ENCODE assay signal across 14 cellular contexts in genomic region chr7:101174322-101174854, GRCh38. TPM values are rescaled to one million over a fixed set of nuclear protein-coding genes. Genes with fewer than 3 reads are reported as not detected.
DNase-seq lines count a peak whose midpoint lies in the region; ATAC-seq, FAIRE-seq and TF ChIP-seq lines count a peak whose summit lies in the region.
"Had no signal": no experiment of that assay in that cellular context is flagged by ENCODE, and none has a peak within 500 bp of the region (broad histone marks: within the 10 kb centered on the region; RNA-seq: fewer than 3 reads in every experiment).

No MANE protein-coding gene starts in this region.

- no peak overlapping the region for H3K4ac ChIP-seq in H1 (replicated peaks; ENCODE audit: insufficient read length, low read depth, low read length)

- H3K23me2 ChIP-seq in H1 (ENCODE audit: low read depth, low read length), result peaks cover 21% of the 10 kb centered on the region

- CTCF ChIA-PET in activated naive CD4-positive, alpha-beta T cell treated with anti-CD3 and anti-CD28 coated beads for 36 hours (lab: Charles Lee), result interaction anchor here (0.6 to 5.7 kb wide), 10 partner anchors 18 to 458 kb away, joined by 3 to 33 read pairs (median 4); partner anchors contain the start of gene SERPINE1
- CTCF ChIA-PET in H1 (lab: Charles Lee; ENCODE audit: partially characterized antibody), result interaction anchor here (0.6 to 6.0 kb wide), 22 partner anchors 9 to 271 kb away, joined by 3 to 90 read pairs (median 4); partner anchors contain the start of genes CLDN15, FIS1 and VGF

- H3K4me1 Mint-ChIP-seq in activated naive CD4-positive, alpha-beta T cell treated with anti-CD3 and anti-CD28 coated beads for 36 hours (ENCODE audit: low read depth), result peaks cover 48% of the 10 kb centered on the region
- peaks cover 38 to 59% of the 10 kb centered on the region in 2 donors for H3K4me1 Mint-ChIP-seq in stimulated activated naive B cell treated with anti-CD40 and anti-IgM and Interleukin-4, amounts not matched to agents 10 μg/mL and 1 μg/mL and 100 μg/mL, for 72 hours

- H3K9me3 ChIP-seq in RWPE2 (ENCODE audit: severe bottlenecking) (no peaks in the 10 kb centered on the region), H1 (ENCODE audit: insufficient read depth in 2 of 2, low read depth in 1 of 2, low read length in 1 of 2) (no peaks in the 10 kb centered on the region)
- H3K9me3 ChIP-seq: heart left ventricle, pancreas, uterus had no signal

- H3K4me1 ChIP-seq in RWPE2 (ENCODE audit: insufficient read depth, poor library complexity, severe bottlenecking) (peaks cover 9% of the 10 kb centered on the region), H1 (replicated peaks in 1 of 4; ENCODE audit: control insufficient read depth in 3 of 4, insufficient read depth in 4 of 4, low read length in 3 of 4) (peaks cover 3 to 44% (median 29%) of the 10 kb centered on the region in 4 experiments)

- H3K36me3 Mint-ChIP-seq in activated naive CD4-positive, alpha-beta T cell treated with anti-CD3 and anti-CD28 coated beads for 36 hours (ENCODE audit: low read depth), result no peaks in the 10 kb centered on the region
- peaks cover 10 to 14% of the 10 kb centered on the region in 2 donors for H3K36me3 Mint-ChIP-seq in stimulated activated naive B cell treated with anti-CD40 and anti-IgM and Interleukin-4, amounts not matched to agents 10 μg/mL and 1 μg/mL and 100 μg/mL, for 72 hours

- peak; percentile 15 for DNase-seq in activated naive CD4-positive, alpha-beta T cell treated with anti-CD3 and anti-CD28 coated beads for 36 hours
- no peak for DNase-seq in activated naive CD4-positive, alpha-beta T cell treated with anti-CD3 and anti-CD28 coated beads, Interleukin-2, amount 50 U/mL, for 16 hours
- DNase-seq in RWPE2 (ENCODE audit: low spot score), result no peak
- DNase-seq in H1 (ENCODE audit: low read depth in 1 of 2, low spot score in 2 of 2), result peak in 1 of 2 experiments; percentile 77
- no peak for DNase-seq in stimulated activated naive B cell treated with anti-CD40 and anti-IgM and Interleukin-4, amounts not matched to agents 10 μg/mL and 1 μg/mL and 100 μg/mL, for 72 hours
- no peak for DNase-seq in HCEC 1CT
- no peak for DNase-seq in GM19240 (ENCODE audit: insufficient read length, low spot score)
- DNase-seq: DND-41, heart left ventricle, Kasumi-1, uterus had no signal

- H3K79me1 ChIP-seq in H1 (ENCODE audit: low read depth, low read length), result no peaks in the 10 kb centered on the region

- H4K20me1 ChIP-seq in H1 (replicated peaks in 1 of 2; ENCODE audit: control insufficient read depth in 1 of 2, insufficient read depth in 2 of 2, low read length in 2 of 2), result peaks cover 0 to 7% of the 10 kb centered on the region in 2 experiments

- H3K9ac ChIP-seq in H1 (replicated peaks in 1 of 4; ENCODE audit: extremely low read depth in 1 of 4, low read depth in 3 of 4, low read length in 3 of 4), result no peak overlapping the region

- peak overlapping the region; percentile 44 to 95 for H3K4me2 ChIP-seq in H1 (ENCODE audit: insufficient read depth in 1 of 2, low read depth in 2 of 2, low read length in 2 of 2)

- TF ChIP-seq POLR2A in H1 (IDR thresholded peaks at IDR 0.05; ENCODE audit: control extremely low read depth in 1 of 2, low read depth in 2 of 2, low read length in 2 of 2), result 0 out of 3 replicates have a peak, but pooled peaks of 1 of the 2 experiments have one; percentile 20

- peaks cover 80% of the 10 kb centered on the region for H3K27me3 Mint-ChIP-seq in activated naive CD4-positive, alpha-beta T cell treated with anti-CD3 and anti-CD28 coated beads for 36 hours (ENCODE audit: low read depth)
- peaks cover 85 to 98% of the 10 kb centered on the region in 2 donors for H3K27me3 Mint-ChIP-seq in stimulated activated naive B cell treated with anti-CD40 and anti-IgM and Interleukin-4, amounts not matched to agents 10 μg/mL and 1 μg/mL and 100 μg/mL, for 72 hours

- H2BK15ac ChIP-seq in H1 (ENCODE audit: low read length), result no peak overlapping the region; the same call in 1 of the 2 replicates

- 0 out of 2 replicates have a peak overlapping the region, but pooled peaks have one; percentile 36 for H2AFZ ChIP-seq in H1 (ENCODE audit: low read length)

- H4K91ac ChIP-seq in H1 (replicated peaks; ENCODE audit: insufficient read length, low read length), result no peak overlapping the region

- POLR2A ChIA-PET in H1 (lab: Charles Lee; ENCODE audit: partially characterized antibody), result interaction anchor here (0.6 to 2.3 kb wide), 19 partner anchors 8 to 285 kb away, joined by 3 to 8 read pairs (median 4); partner anchors contain the start of genes AP1S1, SERPINE1, UFSP1 and VGF

- no peak overlapping the region for H3K4me3 ChIP-seq in RWPE2 (ENCODE audit: severe bottlenecking)
- peak overlapping the region; percentile 31 to 68 (median 51); a peak in 7 of 8 replicates for H3K4me3 ChIP-seq in H1 (ENCODE audit: extremely low read depth in 1 of 4, insufficient read depth in 2 of 4, low read depth in 3 of 4, low read length in 4 of 4)
- H3K4me3 ChIP-seq: lung, uterus had no signal

- no peak overlapping the region for H2BK5ac ChIP-seq in H1 (ENCODE audit: low read depth, low read length)

- no peak overlapping the region for H4K5ac ChIP-seq in H1 (ENCODE audit: insufficient read length, low read depth, low read length)

- FAIRE-seq in H1 (lab: Jason Lieb, UNC), result no peak
- FAIRE-seq: pancreas had no signal

- H3K4me3 Mint-ChIP-seq in activated naive CD4-positive, alpha-beta T cell treated with anti-CD3 and anti-CD28 coated beads for 36 hours, result peak overlapping the region; percentile 8
- H3K4me3 Mint-ChIP-seq in stimulated activated naive B cell treated with anti-CD40 and anti-IgM and Interleukin-4, amounts not matched to agents 10 μg/mL and 1 μg/mL and 100 μg/mL, for 72 hours, result peak overlapping the region; percentile 67 to 73

- no peaks in the 10 kb centered on the region for H3K79me2 ChIP-seq in H1 (ENCODE audit: control insufficient read depth in 1 of 2, insufficient read depth in 2 of 2, low read length in 2 of 2)

- intact Hi-C loops in activated naive CD4-positive, alpha-beta T cell treated with anti-CD3 and anti-CD28 coated beads for 36 hours (cut with micrococcal nuclease), result loop anchor here (1.0 to 10.0 kb wide), 2 partner anchors 9 to 110 kb away; partner anchors contain the start of gene VGF

- 0 out of 3 replicates have a peak, but pooled peaks have one; percentile 1 for ATAC-seq in RWPE2 (ENCODE audit: low read depth)
- ATAC-seq in stimulated activated naive B cell treated with anti-CD40 and anti-IgM and Interleukin-4, amounts not matched to agents 10 μg/mL and 1 μg/mL and 100 μg/mL, for 72 hours (replicated peaks), result peak in 1 of 2 donors; percentile 10
- no peak for ATAC-seq in HG03457 (IDR thresholded peaks at IDR 0.05; ENCODE audit: unreplicated experiment)

- no peaks in the 10 kb centered on the region for H3K36me3 ChIP-seq in RWPE2 (ENCODE audit: low read depth)
- H3K36me3 ChIP-seq in H1 (ENCODE audit: control insufficient read depth in 2 of 4, insufficient read depth in 4 of 4, low read length in 3 of 4), result no peaks in the 10 kb centered on the region
- H3K36me3 ChIP-seq: heart left ventricle, pancreas, uterus had no signal

- H3K9me3 Mint-ChIP-seq in activated naive CD4-positive, alpha-beta T cell treated with anti-CD3 and anti-CD28 coated beads for 36 hours, result no peaks in the 10 kb centered on the region
- H3K9me3 Mint-ChIP-seq in stimulated activated naive B cell treated with anti-CD40 and anti-IgM and Interleukin-4, amounts not matched to agents 10 μg/mL and 1 μg/mL and 100 μg/mL, for 72 hours, result peaks cover 0 to 7% of the 10 kb centered on the region in 2 donors

- H3K18ac ChIP-seq in H1 (ENCODE audit: extremely low read depth, low read length), result peak overlapping the region; percentile 48; the same call in 1 of the 2 replicates

- no peak overlapping the region for H3K23ac ChIP-seq in H1 (ENCODE audit: insufficient read length)

- no peak overlapping the region for H2AK5ac ChIP-seq in H1 (ENCODE audit: low read depth, low read length)

- TF ChIP-seq CTCF in RWPE2 (IDR thresholded peaks at IDR 0.05; ENCODE audit: poor library complexity, severe bottlenecking), result no peak
- no peak for TF ChIP-seq CTCF in H1 (IDR thresholded peaks at IDR 0.05; ENCODE audit: control extremely low read depth in 1 of 3, insufficient read depth in 1 of 3, low read depth in 1 of 3, low read length in 3 of 3)

- peak overlapping the region; percentile 26; the same call in 1 of the 2 replicates for H4K8ac ChIP-seq in H1 (ENCODE audit: extremely low read depth, insufficient read depth, low read length)

- TF ChIP-seq RAD21 in H1 (IDR thresholded peaks at IDR 0.05 in 1 of 2, conservative IDR thresholded peaks at IDR 0.05 in 1 of 2; ENCODE audit: low read depth in 2 of 2, low read length in 2 of 2), result no peak

- H3K27me3 ChIP-seq in RWPE2 (ENCODE audit: insufficient read depth, poor library complexity, severe bottlenecking), result peaks cover 75% of the 10 kb centered on the region
- peaks cover 60 to 99% (median 88%) of the 10 kb centered on the region in 4 experiments for H3K27me3 ChIP-seq in H1 (replicated peaks in 1 of 4; ENCODE audit: control insufficient read depth in 3 of 4, extremely low read depth in 1 of 4, insufficient read depth in 3 of 4, low read length in 3 of 4)

- H2BK20ac ChIP-seq in H1 (ENCODE audit: low read length), result 0 out of 2 replicates have a peak overlapping the region, but pooled peaks have one; percentile 55

- H2BK12ac ChIP-seq in H1 (ENCODE audit: low read depth, low read length), result no peak overlapping the region

- WGBS in H1 (ENCODE audit: extremely low coverage in 1 of 2, insufficient coverage in 1 of 2, insufficient read length in 1 of 2, insufficient replicate concordance in 2 of 2, low coverage in 1 of 2, low lambda C conversion rate in 2 of 2, missing lambda C conversion rate in 1 of 2), 2 experiments, result 13% methylated on average over 28 of the region's 28 CpGs; no CpG with 5 or more reads in 1 of the 2 experiments

- H2BK120ac ChIP-seq in H1 (replicated peaks; ENCODE audit: low read depth, low read length), result no peak overlapping the region

- H3K56ac ChIP-seq in H1 (replicated peaks; ENCODE audit: insufficient read length, low read depth, low read length), result no peak overlapping the region

- H3K27ac Mint-ChIP-seq in activated naive CD4-positive, alpha-beta T cell treated with anti-CD3 and anti-CD28 coated beads for 36 hours, result no peak overlapping the region
- H3K27ac Mint-ChIP-seq in stimulated activated naive B cell treated with anti-CD40 and anti-IgM and Interleukin-4, amounts not matched to agents 10 μg/mL and 1 μg/mL and 100 μg/mL, for 72 hours, result peak overlapping the region; percentile 82

- H3K27ac ChIP-seq in RWPE2 (ENCODE audit: poor library complexity, severe bottlenecking) (no peak overlapping the region), H1 (ENCODE audit: low read depth, low read length) (no peak overlapping the region)
- H3K27ac ChIP-seq: heart left ventricle, pancreas, uterus had no signal

- no peak overlapping the region for H3K14ac ChIP-seq in H1 (ENCODE audit: insufficient read length)

- TF ChIP-seq EP300 in H1 (IDR thresholded peaks at IDR 0.05; ENCODE audit: borderline replicate concordance in 1 of 2, low read depth in 2 of 2, low read length in 2 of 2), result no peak

RNA-seq across cellular contexts. Expression of gene NAT16, which starts 5.7 kb away (rescaled TPM):
- not detected for total RNA-seq in activated naive CD4-positive, alpha-beta T cell treated with anti-CD3 and anti-CD28 coated beads for 36 hours
- 0.84 and 1.0 TPM in 2 replicates for total RNA-seq in H1 (2021; fragmentation: NEBNext Ultra II Directional; extraction: Animal tissue kit (Norgen Biotek cat#: 25700))
- 0.26 and 0.47 TPM in 2 replicates for polyA plus RNA-seq in H1 (2011; rRNA removed)
- 1.1 TPM for polyA plus RNA-seq in H1 (2011; cell fraction: cytosol; rRNA removed)
- polyA plus RNA-seq in H1 (2011; cell fraction: nucleus; rRNA removed), result 1.7 TPM
- polyA plus RNA-seq in H1 (2012, experiment 1 of 2), result 0.62 to 1.2 TPM (median 0.80 TPM) in 4 replicates
- polyA plus RNA-seq in H1 (2012, experiment 2 of 2), result 0.59 TPM
- polyA plus RNA-seq in H1 (2013, experiment 1 of 2), result 0.55 TPM
- 0.37 TPM for polyA plus RNA-seq in H1 (2013, experiment 2 of 2)
- 0.16 TPM in 1 of 2 replicates, not detected in the other for polyA minus RNA-seq in H1 (2011; rRNA and poly(A)+ RNA removed)
- polyA minus RNA-seq in H1 (2011; cell fraction: cytosol; rRNA and poly(A)+ RNA removed), result not detected
- polyA minus RNA-seq in H1 (2011; cell fraction: nucleus; rRNA and poly(A)+ RNA removed), result 1.00 TPM
- total RNA-seq: lung, uterus had no signal
- polyA plus RNA-seq: heart left ventricle had no signal

RNA-seq across cellular contexts. Expression of gene VGF, which starts 9.0 kb away (rescaled TPM):
- total RNA-seq in activated naive CD4-positive, alpha-beta T cell treated with anti-CD3 and anti-CD28 coated beads for 36 hours, result not detected
- total RNA-seq in H1 (2021; fragmentation: NEBNext Ultra II Directional; extraction: Animal tissue kit (Norgen Biotek cat#: 25700)), result 7.0 and 7.4 TPM in 2 replicates
- 1.6 and 3.0 TPM in 2 replicates for polyA plus RNA-seq in H1 (2011; rRNA removed)
- polyA plus RNA-seq in H1 (2011; cell fraction: cytosol; rRNA removed), result 2.2 TPM
- 4.2 TPM for polyA plus RNA-seq in H1 (2011; cell fraction: nucleus; rRNA removed)
- 8.2 to 13.3 TPM (median 11.5 TPM) in 4 replicates for polyA plus RNA-seq in H1 (2012, experiment 1 of 2)
- 6.6 TPM for polyA plus RNA-seq in H1 (2012, experiment 2 of 2)
- 29.9 TPM for polyA plus RNA-seq in H1 (2013, experiment 1 of 2)
- polyA plus RNA-seq in H1 (2013, experiment 2 of 2), result 28.2 TPM
- 0.19 and 0.20 TPM in 2 replicates for polyA minus RNA-seq in H1 (2011; rRNA and poly(A)+ RNA removed)
- polyA minus RNA-seq in H1 (2011; cell fraction: cytosol; rRNA and poly(A)+ RNA removed), result 3.1 TPM
- polyA minus RNA-seq in H1 (2011; cell fraction: nucleus; rRNA and poly(A)+ RNA removed), result 1.2 TPM

RNA-seq across cellular contexts. Expression of gene AP1S1, which starts 20.1 kb away (rescaled TPM):
- total RNA-seq in activated naive CD4-positive, alpha-beta T cell treated with anti-CD3 and anti-CD28 coated beads for 36 hours, result 10 to 100 TPM; 40.6 to 43.5 TPM
- total RNA-seq in H1 (2021; fragmentation: NEBNext Ultra II Directional; extraction: Animal tissue kit (Norgen Biotek cat#: 25700)), result 56.0 and 56.1 TPM in 2 replicates
- polyA plus RNA-seq in H1 (2011; rRNA removed), result 59.3 and 72.3 TPM in 2 replicates
- polyA plus RNA-seq in H1 (2011; cell fraction: cytosol; rRNA removed), result 115 TPM
- polyA plus RNA-seq in H1 (2011; cell fraction: nucleus; rRNA removed), result 109 TPM
- 81.1 to 105 TPM (median 95.8 TPM) in 4 replicates for polyA plus RNA-seq in H1 (2012, experiment 1 of 2)
- polyA plus RNA-seq in H1 (2012, experiment 2 of 2), result 90.0 TPM
- 35.2 TPM for polyA plus RNA-seq in H1 (2013, experiment 1 of 2)
- 33.6 TPM for polyA plus RNA-seq in H1 (2013, experiment 2 of 2)
- 47.0 and 58.4 TPM in 2 replicates for polyA minus RNA-seq in H1 (2011; rRNA and poly(A)+ RNA removed)
- 17.9 TPM for polyA minus RNA-seq in H1 (2011; cell fraction: cytosol; rRNA and poly(A)+ RNA removed)
- polyA minus RNA-seq in H1 (2011; cell fraction: nucleus; rRNA and poly(A)+ RNA removed), result 16.7 TPM

RNA-seq across cellular contexts. Expression of gene MOGAT3, which starts 26.4 kb away (rescaled TPM):
- total RNA-seq in activated naive CD4-positive, alpha-beta T cell treated with anti-CD3 and anti-CD28 coated beads for 36 hours, result not detected
- 0.82 TPM in 1 of 2 replicates, not detected in the other for total RNA-seq in H1 (2021; fragmentation: NEBNext Ultra II Directional; extraction: Animal tissue kit (Norgen Biotek cat#: 25700))
- 0.21 and 0.58 TPM in 2 replicates for polyA plus RNA-seq in H1 (2011; rRNA removed)
- polyA plus RNA-seq in H1 (2011; cell fraction: cytosol; rRNA removed), result 0.48 TPM
- polyA plus RNA-seq in H1 (2011; cell fraction: nucleus; rRNA removed), result 0.76 TPM
- polyA plus RNA-seq in H1 (2012, experiment 1 of 2), result 0.23 to 0.61 TPM (median 0.24 TPM) in 3 of 4 replicates, not detected in the other
- polyA plus RNA-seq in H1 (2012, experiment 2 of 2), result 0.14 TPM
- polyA plus RNA-seq in H1 (2013, experiment 1 of 2), result 0.59 TPM
- 0.72 TPM for polyA plus RNA-seq in H1 (2013, experiment 2 of 2)
- 1.9 TPM in 1 of 2 replicates, not detected in the other for polyA minus RNA-seq in H1 (2011; rRNA and poly(A)+ RNA removed)
- not detected for polyA minus RNA-seq in H1 (2011; cell fraction: cytosol; rRNA and poly(A)+ RNA removed)
- 1.3 TPM for polyA minus RNA-seq in H1 (2011; cell fraction: nucleus; rRNA and poly(A)+ RNA removed)
- total RNA-seq: heart left ventricle, lung, pancreas, uterus had no signal
- polyA plus RNA-seq: heart left ventricle, lung, pancreas had no signal

RNA-seq across cellular contexts. Expression of gene PLOD3, which starts 43.0 kb away (rescaled TPM):
- 10 to 100 TPM; 18.8 to 19.7 TPM for total RNA-seq in activated naive CD4-positive, alpha-beta T cell treated with anti-CD3 and anti-CD28 coated beads for 36 hours
- total RNA-seq in H1 (2021; fragmentation: NEBNext Ultra II Directional; extraction: Animal tissue kit (Norgen Biotek cat#: 25700)), result 43.1 and 47.2 TPM in 2 replicates
- polyA plus RNA-seq in H1 (2011; rRNA removed), result 28.4 and 57.0 TPM in 2 replicates
- 26.9 TPM for polyA plus RNA-seq in H1 (2011; cell fraction: cytosol; rRNA removed)
- polyA plus RNA-seq in H1 (2011; cell fraction: nucleus; rRNA removed), result 83.2 TPM
- polyA plus RNA-seq in H1 (2012, experiment 1 of 2), result 39.5 to 45.8 TPM (median 44.6 TPM) in 4 replicates
- polyA plus RNA-seq in H1 (2012, experiment 2 of 2), result 42.4 TPM
- polyA plus RNA-seq in H1 (2013, experiment 1 of 2), result 80.5 TPM
- 71.8 TPM for polyA plus RNA-seq in H1 (2013, experiment 2 of 2)
- polyA minus RNA-seq in H1 (2011; rRNA and poly(A)+ RNA removed), result 12.3 and 19.4 TPM in 2 replicates
- polyA minus RNA-seq in H1 (2011; cell fraction: cytosol; rRNA and poly(A)+ RNA removed), result 26.1 TPM
- 26.9 TPM for polyA minus RNA-seq in H1 (2011; cell fraction: nucleus; rRNA and poly(A)+ RNA removed)
